In genomic region chr14:60161176-60162107, GRCh38 we compare ENCODE assay signal across 8 cellular contexts. TPM values are rescaled to one million over a fixed set of nuclear protein-coding genes. Genes with fewer than 3 reads are reported as not detected.
A peak's percentile ranks its signal among the peaks of the same experiment; 100 is the strongest.
DNase-seq lines count a peak whose midpoint lies in the region; ATAC-seq, FAIRE-seq and TF ChIP-seq lines count a peak whose summit lies in the region.

No MANE protein-coding gene starts in this region.

- DNase-seq in NCI-H2081 (lab: John Stamatoyannopoulos, UW) (peak; percentile 50 to 70), NCI-H2081 treated with DMSO at 0.1 percent for 48 hours (lab: John Stamatoyannopoulos, UW) (no peak), NCI-H345 treated with DMSO at 0.1 percent for 48 hours (lab: John Stamatoyannopoulos, UW; ENCODE audit: unreplicated experiment) (peak; percentile 41), gastrocnemius medialis (peak; percentile 86 to 92), urothelium cell line (ENCODE audit: low spot score) (no peak), small intestine (no peak)
- no peak for DNase-seq in effector memory CD4-positive, alpha-beta T cell

- intact Hi-C loops in gastrocnemius medialis (cut with DNase I; ENCODE audit: low total_unique reads) = loop anchor here (2.0 to 5.0 kb wide), 2 partner anchors 17 to 966 kb away; no protein-coding TSS in a partner anchor

- TF ChIP-seq CTCF in gastrocnemius medialis (IDR thresholded peaks at IDR 0.05 in 4 of 5, conservative IDR thresholded peaks at IDR 0.05 in 1 of 5) = peak in 3 of 5 experiments; percentile 13 to 17 (median 16)

- ATAC-seq in gastrocnemius medialis (peak; percentile 66 to 70), GM18517 (IDR thresholded peaks at IDR 0.05; ENCODE audit: unreplicated experiment) (no peak)

- peak; percentile 39 to 65 for TF ChIP-seq POLR2A in gastrocnemius medialis (IDR thresholded peaks at IDR 0.05)

- whole genome bisulfite sequencing in small intestine, 3 donors = 78 to 82% (median 80%) methylated on average over 2 of the region's 2 CpGs

- H3K27me3 ChIP-seq in effector memory CD4-positive, alpha-beta T cell (replicated peaks; ENCODE audit: control insufficient read depth, insufficient read depth, low read length, poor library complexity, severe bottlenecking) = no peaks in the 10 kb centered on the region
- H3K27me3 ChIP-seq in gastrocnemius medialis = no peaks in the 10 kb centered on the region
- H3K27me3 ChIP-seq in small intestine (ENCODE audit: control insufficient read depth in 2 of 2, insufficient read depth in 2 of 2, low read length in 2 of 2) = no peaks in the 10 kb centered on the region

- FAIRE-seq in urothelium cell line (lab: Jason Lieb, UNC) = no peak
- no peak for FAIRE-seq in small intestine (lab: Jason Lieb, UNC)

- peak overlapping the region; percentile 25 for H3K27ac ChIP-seq in effector memory CD4-positive, alpha-beta T cell (ENCODE audit: insufficient read depth, low read length, poor library complexity, severe bottlenecking)
- H3K27ac ChIP-seq in gastrocnemius medialis (peak overlapping the region; percentile 97 to 100 (median 99)), small intestine (ENCODE audit: low read depth in 1 of 2, low read length in 1 of 2) (no peak overlapping the region)

- no peaks in the 10 kb centered on the region for H3K36me3 ChIP-seq in effector memory CD4-positive, alpha-beta T cell (ENCODE audit: control insufficient read depth, insufficient read depth, low read length)
- H3K36me3 ChIP-seq in gastrocnemius medialis (peaks cover 0 to 32% of the 10 kb centered on the region in 2 donors), small intestine (ENCODE audit: control insufficient read depth in 2 of 2, insufficient read depth in 2 of 2, low read length in 2 of 2) (no peaks in the 10 kb centered on the region)

- H3K4me1 ChIP-seq in effector memory CD4-positive, alpha-beta T cell (ENCODE audit: control insufficient read depth, insufficient read depth, low read length, poor library complexity, severe bottlenecking) = peaks cover 23% of the 10 kb centered on the region
- peaks cover 58 to 76% of the 10 kb centered on the region in 2 donors for H3K4me1 ChIP-seq in gastrocnemius medialis
- H3K4me1 ChIP-seq in small intestine (ENCODE audit: control insufficient read depth in 2 of 2, insufficient read depth in 1 of 2, low read depth in 1 of 2, low read length in 1 of 2) = peaks cover 2 to 5% of the 10 kb centered on the region in 2 donors

- no peaks in the 10 kb centered on the region for H3K9me3 ChIP-seq in effector memory CD4-positive, alpha-beta T cell (ENCODE audit: control insufficient read depth, low read length)
- H3K9me3 ChIP-seq in gastrocnemius medialis (no peaks in the 10 kb centered on the region), small intestine (ENCODE audit: control insufficient read depth, low read depth) (no peaks in the 10 kb centered on the region)

- in situ Hi-C loops in gastrocnemius medialis (cut with MboI; ENCODE audit: low sequenced_read_pairs in 4 of 4) = loop anchor here in 2 of 4 donors (10.0 kb wide), 1 partner anchor 67 kb away; the partner anchor contains the start of gene PCNX4 (in 2 of the 2)

- no peak overlapping the region for H3K4me3 ChIP-seq in effector memory CD4-positive, alpha-beta T cell (ENCODE audit: insufficient read depth, low read depth, low read length, poor library complexity, severe bottlenecking)
- H3K4me3 ChIP-seq in gastrocnemius medialis = peak overlapping the region in 3 of 4 donors; percentile 2 to 93 (median 26)
- H3K4me3 ChIP-seq in small intestine (ENCODE audit: low read depth in 1 of 2, low read length in 2 of 2) = no peak overlapping the region

RNA-seq across cellular contexts. Expression of gene DHRS7, which starts 3.8 kb away (rescaled TPM):
- total RNA-seq in gastrocnemius medialis = 1,000 to 10,000 TPM in 3 of 4 donors, 100 to 1,000 TPM in 1; 937 to 2,179 (median 1,242) TPM
- 100 to 1,000 TPM in 1 of 3 donors, 10 to 100 TPM in 2; 78.7 to 165 (median 99.2) TPM for polyA plus RNA-seq in small intestine

Comparison
In these comparisons a context has a peak if more than half of its experiments do, and no peak if none do; other contexts are left out.
1. DNase-seq: peak in NCI-H2081 (2 of 2), NCI-H345 treated with DMSO at 0.1 percent for 48 hours (single experiment) and gastrocnemius medialis (2 of 2); none in NCI-H2081 treated with DMSO at 0.1 percent for 48 hours (single experiment), effector memory CD4-positive, alpha-beta T cell (0 of 3), urothelium cell line (single experiment) and small intestine (single experiment).
2. H3K27ac ChIP-seq: peak in effector memory CD4-positive, alpha-beta T cell (single experiment) and gastrocnemius medialis (4 of 4); none in small intestine (0 of 2).
3. H3K4me3 ChIP-seq: peak in gastrocnemius medialis (3 of 4); none in effector memory CD4-positive, alpha-beta T cell (single experiment) and small intestine (0 of 2).